In genomic region chr11:5683636-5684387, GRCh38 we compare ENCODE assay signal across 8 cellular contexts. TPM values are rescaled to one million over a fixed set of nuclear protein-coding genes. Genes with fewer than 3 reads are reported as not detected.
DNase-seq lines count a peak whose midpoint lies in the region; ATAC-seq, FAIRE-seq and TF ChIP-seq lines count a peak whose summit lies in the region.
"Not testable (repeated sequence)": the region's sequence is repeated elsewhere in the genome, so short reads cannot be mapped to it uniquely, and the experiment has no call there.

No MANE protein-coding gene starts in this region.

- TF ChIP-seq RAD21 in K562 (CRISPR knock-in tag; conservative IDR thresholded peaks at IDR 0.05 in 1 of 2, IDR thresholded peaks at IDR 0.05 in 1 of 2): not testable (repeated sequence)

- H3K4me3 ChIP-seq in GM12864 (ENCODE audit: low read depth, low read length) (peak overlapping the region; percentile 49), NB4 (ENCODE audit: low read depth, low read length) (peak overlapping the region; percentile 77), K562 (peak overlapping the region; percentile 45), fibroblast of pulmonary artery (replicated peaks; ENCODE audit: low read depth, low read length) (peak overlapping the region; percentile 62), mucosa of rectum (ENCODE audit: low read length in 2 of 2) (peak overlapping the region; percentile 88 to 89), aorta (ENCODE audit: low read length in 2 of 2) (peak overlapping the region; percentile 81 to 88)

- H3K27me3 ChIP-seq in K562 (ENCODE audit: control insufficient read depth in 2 of 2, insufficient read depth in 2 of 2, low read length in 2 of 2); mucosa of rectum (ENCODE audit: control insufficient read depth in 2 of 2, insufficient read depth in 2 of 2, low read length in 2 of 2); aorta (ENCODE audit: control insufficient read depth in 1 of 2, insufficient read depth in 2 of 2, low read length in 1 of 2): not testable (repeated sequence)

- H3K9me3 Mint-ChIP-seq in activated CD4-positive, alpha-beta memory T cell treated with anti-CD3 and anti-CD28 coated beads for 36 hours: not testable (repeated sequence)

- peak overlapping the region; percentile 86 for H3K4me2 ChIP-seq in K562 (ENCODE audit: insufficient read depth, low read length)

- not testable (repeated sequence) for FAIRE-seq in K562 (lab: Jason Lieb, UNC)

- H3K36me3 ChIP-seq in K562 (ENCODE audit: control insufficient read depth, insufficient read depth, low read length); aorta (ENCODE audit: control insufficient read depth in 1 of 2, insufficient read depth in 2 of 2, low read length in 1 of 2): not testable (repeated sequence)
- peaks cover 7 to 12% of the 10 kb centered on the region in 2 donors for H3K36me3 ChIP-seq in mucosa of rectum (ENCODE audit: control insufficient read depth in 2 of 2, insufficient read depth in 2 of 2, low read length in 2 of 2)

- CTCF ChIA-PET in activated CD4-positive, alpha-beta memory T cell treated with anti-CD3 and anti-CD28 coated beads for 36 hours (lab: Charles Lee): interaction anchor here (0.6 to 3.1 kb wide), 20 partner anchors 9 to 917 kb away, joined by 3 to 14 read pairs (median 4); no protein-coding TSS in a partner anchor
- CTCF ChIA-PET in K562 (lab: Yijun Ruan, JAX; ENCODE audit: low intra/inter-chr PET ratio): interaction anchor here (0.9 to 1.8 kb wide), 2 partner anchors 28 to 207 kb away, joined by 3 to 7 read pairs; no protein-coding TSS in a partner anchor

- peak overlapping the region; percentile 92 for H3K4me3 Mint-ChIP-seq in activated CD4-positive, alpha-beta memory T cell treated with anti-CD3 and anti-CD28 coated beads for 36 hours

- peaks cover 13% of the 10 kb centered on the region for H3K36me3 Mint-ChIP-seq in activated CD4-positive, alpha-beta memory T cell treated with anti-CD3 and anti-CD28 coated beads for 36 hours

- not testable (repeated sequence) for H3K9me1 ChIP-seq in K562 (ENCODE audit: control insufficient read depth, insufficient read depth, low read length)

- H3K9ac ChIP-seq in K562 (ENCODE audit: insufficient read depth in 1 of 2, low read depth in 2 of 2, low read length in 2 of 2) (peak overlapping the region in 1 of 2 experiments; percentile 73; a peak in 3 of 4 replicates), mucosa of rectum (ENCODE audit: low read depth in 1 of 2, low read length in 2 of 2) (peak overlapping the region; percentile 78 to 85)

- not testable (repeated sequence) for H3K27me3 Mint-ChIP-seq in activated CD4-positive, alpha-beta memory T cell treated with anti-CD3 and anti-CD28 coated beads for 36 hours

- in situ Hi-C loops in K562 (cut with MboI): not testable (repeated sequence)

- not testable (repeated sequence) for H3K9me3 ChIP-seq in K562 (replicated peaks; ENCODE audit: control insufficient read depth, insufficient read depth, low read depth, low read length); mucosa of rectum (ENCODE audit: control insufficient read depth in 2 of 2, low read length in 2 of 2); aorta (ENCODE audit: control insufficient read depth, low read length)

- POLR2A ChIA-PET in activated CD4-positive, alpha-beta memory T cell treated with anti-CD3 and anti-CD28 coated beads for 36 hours (lab: Charles Lee): interaction anchor here (1.0 to 1.6 kb wide), 2 partner anchors 25 to 125 kb away, joined by 3 to 4 read pairs; partner anchors contain the start of gene OR52N2
- POLR2A ChIA-PET in K562 (lab: Yijun Ruan, JAX): interaction anchor here (0.5 to 2.1 kb wide), 11 partner anchors 13 to 393 kb away, joined by 3 to 12 read pairs (median 4); no protein-coding TSS in a partner anchor

- whole genome bisulfite sequencing in K562 (ENCODE audit: insufficient coverage, low coverage, missing lambda C conversion rate): 63% methylated on average over 10 of the region's 15 CpGs
- WGBS in aorta, 2 donors: 37 to 41% methylated on average over 12 to 13 of the region's 15 CpGs

- H3K27ac ChIP-seq in K562 (ENCODE audit: extremely low read depth, low read depth, low read length) (peak overlapping the region; percentile 89), mucosa of rectum (ENCODE audit: low read depth in 2 of 2, low read length in 2 of 2) (peak overlapping the region; percentile 95 to 96), aorta (ENCODE audit: low read depth in 1 of 2, low read length in 2 of 2) (peak overlapping the region; percentile 97 to 98)

- H3K79me2 ChIP-seq in K562 (ENCODE audit: control insufficient read depth, insufficient read depth, low read length): not testable (repeated sequence)

- ATAC-seq in K562; aorta (ENCODE audit: low FRiP score): not testable (repeated sequence)

- H4K20me1 ChIP-seq in K562 (replicated peaks; ENCODE audit: control insufficient read depth, insufficient read depth, low read length): not testable (repeated sequence)

- not testable (repeated sequence) for H3K4me1 ChIP-seq in K562 (replicated peaks in 1 of 2; ENCODE audit: control insufficient read depth in 2 of 2, insufficient read depth in 2 of 2, low read length in 2 of 2); mucosa of rectum (ENCODE audit: control insufficient read depth in 2 of 2, insufficient read depth in 2 of 2, low read length in 2 of 2); aorta (ENCODE audit: control insufficient read depth in 1 of 2, insufficient read depth in 2 of 2, low read length in 2 of 2)

- not testable (repeated sequence) for BruUV-seq in K562 (replicated peaks; lab: Mats Ljungman, UMichigan)

- H3K4me1 Mint-ChIP-seq in activated CD4-positive, alpha-beta memory T cell treated with anti-CD3 and anti-CD28 coated beads for 36 hours (ENCODE audit: low read depth): peaks cover 29% of the 10 kb centered on the region

- not testable (repeated sequence) for TF ChIP-seq CTCF in GM12864 (IDR thresholded peaks at IDR 0.05; ENCODE audit: low read depth, low read length, missing control alignments); NB4 (IDR thresholded peaks at IDR 0.05; ENCODE audit: low read depth, low read length); K562 (IDR thresholded peaks at IDR 0.05 in 2 of 3, conservative IDR thresholded peaks at IDR 0.05 in 1 of 3; ENCODE audit: insufficient read depth in 2 of 3, low read depth in 1 of 3, low read length in 3 of 3); fibroblast of pulmonary artery (IDR thresholded peaks at IDR 0.05; ENCODE audit: low read length, missing control alignments)

- peak overlapping the region; percentile 97 for H3K27ac Mint-ChIP-seq in activated CD4-positive, alpha-beta memory T cell treated with anti-CD3 and anti-CD28 coated beads for 36 hours

- H2AFZ ChIP-seq in K562 (ENCODE audit: low read depth, low read length): peak overlapping the region; percentile 96

- not testable (repeated sequence) for DNase-seq in GM12864 (ENCODE audit: low read depth); K562 (ENCODE audit: extremely low read depth in 1 of 4, low spot score in 3 of 4); aorta
- peak; percentile 8 for DNase-seq in NB4 (ENCODE audit: low read depth)
- peak; percentile 68 for DNase-seq in activated CD4-positive, alpha-beta memory T cell treated with anti-CD3 and anti-CD28 coated beads for 36 hours
- DNase-seq in fibroblast of pulmonary artery (ENCODE audit: low read depth): peak; percentile 7
- DNase-seq in stimulated activated CD4-positive, alpha-beta T cell treated with anti-CD3 and anti-CD28 coated beads, Interleukin-12 subunit alpha, Interleukin-12 subunit beta, amount 100 ng/mL, for 48 hours (ENCODE audit: low read depth in 2 of 3, low spot score in 1 of 3): peak in 2 of 3 donors; percentile 13 to 33

- TF ChIP-seq POLR2A in NB4 (IDR thresholded peaks at IDR 0.05; ENCODE audit: extremely low read depth, insufficient read length); K562 (conservative IDR thresholded peaks at IDR 0.05): not testable (repeated sequence)

- intact Hi-C loops in activated CD4-positive, alpha-beta memory T cell treated with anti-CD3 and anti-CD28 coated beads for 36 hours (cut with micrococcal nuclease): loop anchor here (1.0 to 10.0 kb wide), 5 partner anchors 21 to 1991 kb away; partner anchors contain the start of genes CNGA4, CYB5R2, FHIP1B and OR52N2
- intact Hi-C loops in K562 (cut with micrococcal nuclease) (loop anchor here (1.0 kb wide), 2 partner anchors 124 to 207 kb away; partner anchors contain the start of gene OR52N2), aorta (cut with DNase I) (loop anchor here (2.0 to 10.0 kb wide), 2 partner anchors 59 to 83 kb away; partner anchors contain the start of gene TRIM34 (in 1 of the 2))

- not testable (repeated sequence) for TF ChIP-seq EP300 in K562 (IDR thresholded peaks at IDR 0.05; ENCODE audit: low read length)

RNA-seq across cellular contexts. Expression of gene TRIM5, which starts 1.1 kb away (rescaled TPM):
- total RNA-seq in activated CD4-positive, alpha-beta memory T cell treated with anti-CD3 and anti-CD28 coated beads for 36 hours: 10 to 100 TPM; 18.9 to 21.0 TPM
- total RNA-seq in K562 (2011; cell fraction: chromatin; rRNA removed; ENCODE audit: low replicate concordance): 22.0 and 29.7 TPM in 2 replicates
- total RNA-seq in K562 (2011; cell fraction: nucleolus; rRNA removed): 12.5 and 13.2 TPM in 2 replicates
- 22.2 and 39.0 TPM in 2 replicates for total RNA-seq in K562 (2011; cell fraction: nucleoplasm; rRNA removed)
- total RNA-seq in K562 (2014; rRNA removed): 11.7 and 12.0 TPM in 2 replicates
- total RNA-seq in K562 (2014; rRNA removed; fragmentation: Illumina TruSeq; extraction: Trizol): 16.5 and 18.8 TPM in 2 replicates
- total RNA-seq in K562 (2015; rRNA removed; fragmentation: Illumina TruSeq; extraction: Trizol): 13.9 and 15.0 TPM in 2 replicates
- total RNA-seq in K562 (2021): 14.8 and 15.2 TPM in 2 replicates
- polyA plus RNA-seq in K562 (2011; rRNA removed): 15.3 and 17.6 TPM in 2 replicates
- polyA plus RNA-seq in K562 (2011; cell fraction: cytosol; rRNA removed): 6.0 and 14.1 TPM in 2 replicates
- 10.1 and 14.1 TPM in 2 replicates for polyA plus RNA-seq in K562 (2011; cell fraction: nucleus; rRNA removed)
- polyA plus RNA-seq in K562 (2012): 12.0 and 21.5 TPM in 2 replicates
- polyA plus RNA-seq in K562 (2014; fragmentation: Illumina TruSeq; extraction: Trizol): 16.6 and 20.8 TPM in 2 replicates
- 10 to 100 TPM; 13.7 to 18.0 TPM for polyA plus RNA-seq in K562 (2014; fragmentation: Nextera tagmentation; extraction: Ambion mirVana)
- 7.7 and 10.2 TPM in 2 replicates for polyA plus RNA-seq in K562 (2014; rRNA removed)
- 23.7 and 29.9 TPM in 2 replicates for polyA minus RNA-seq in K562 (2011; rRNA and poly(A)+ RNA removed)
- 10.3 and 10.4 TPM in 2 replicates for polyA minus RNA-seq in K562 (2011; cell fraction: cytosol; rRNA and poly(A)+ RNA removed)
- 9.0 and 15.6 TPM in 2 replicates for polyA minus RNA-seq in K562 (2011; cell fraction: nucleus; rRNA and poly(A)+ RNA removed)
- total RNA-seq in aorta: 10 to 100 TPM; 38.8 to 42.0 TPM
- 10 to 100 TPM; 16.0 to 21.0 TPM for polyA plus RNA-seq in aorta

RNA-seq across cellular contexts. Expression of gene TRIM22, which starts 5.8 kb away (rescaled TPM):
- 100 to 1,000 TPM in 1 of 2 experiments, 10 to 100 TPM in 1; 98.5 to 104 TPM for total RNA-seq in activated CD4-positive, alpha-beta memory T cell treated with anti-CD3 and anti-CD28 coated beads for 36 hours
- total RNA-seq in K562 (2011; cell fraction: chromatin; rRNA removed; ENCODE audit: low replicate concordance): 0.46 and 0.55 TPM in 2 replicates
- total RNA-seq in K562 (2011; cell fraction: nucleolus; rRNA removed): 0.26 TPM in 1 of 2 replicates, not detected in the other
- not detected in 2 replicates for total RNA-seq in K562 (2011; cell fraction: nucleoplasm; rRNA removed)
- total RNA-seq in K562 (2014; rRNA removed) (0.20 and 1.1 TPM in 2 replicates), K562 (2014; rRNA removed; fragmentation: Illumina TruSeq; extraction: Trizol) (0.11 and 0.19 TPM in 2 replicates), K562 (2015; rRNA removed; fragmentation: Illumina TruSeq; extraction: Trizol) (0.18 and 0.30 TPM in 2 replicates), K562 (2021) (0.35 and 1.2 TPM in 2 replicates), aorta (100 to 1,000 TPM in 1 of 2 donors, 10 to 100 TPM in 1; 71.4 to 109 TPM)
- polyA plus RNA-seq in K562 (2011; rRNA removed) (0.18 and 0.60 TPM in 2 replicates), K562 (2014; fragmentation: Illumina TruSeq; extraction: Trizol) (0.06 and 0.18 TPM in 2 replicates), K562 (2014; fragmentation: Nextera tagmentation; extraction: Ambion mirVana) (under 1 TPM in 1 of 2 experiments, not detected in 1; 0.17 TPM), K562 (2014; rRNA removed) (0.09 TPM in 1 of 2 replicates, not detected in the other), aorta (100 to 1,000 TPM in 1 of 2 donors, 10 to 100 TPM in 1; 39.9 to 110 TPM)
- 0.06 and 0.38 TPM in 2 replicates for polyA plus RNA-seq in K562 (2011; cell fraction: cytosol; rRNA removed)
- polyA plus RNA-seq in K562 (2011; cell fraction: nucleus; rRNA removed): 0.44 and 0.72 TPM in 2 replicates
- polyA plus RNA-seq in K562 (2012): 0.23 and 1.0 TPM in 2 replicates
- 0.28 and 0.54 TPM in 2 replicates for polyA minus RNA-seq in K562 (2011; rRNA and poly(A)+ RNA removed)
- polyA minus RNA-seq in K562 (2011; cell fraction: cytosol; rRNA and poly(A)+ RNA removed): not detected in 2 replicates
- polyA minus RNA-seq in K562 (2011; cell fraction: nucleus; rRNA and poly(A)+ RNA removed): 0.27 and 1.1 TPM in 2 replicates

RNA-seq across cellular contexts. Expression of gene OR56B1, which starts 52.4 kb away (rescaled TPM):
- total RNA-seq in activated CD4-positive, alpha-beta memory T cell treated with anti-CD3 and anti-CD28 coated beads for 36 hours: under 1 TPM; 0.12 to 0.19 TPM
- not detected in 2 replicates for total RNA-seq in K562 (2011; cell fraction: chromatin; rRNA removed; ENCODE audit: low replicate concordance)
- total RNA-seq in K562 (2011; cell fraction: nucleolus; rRNA removed): not detected in 2 replicates
- not detected in 2 replicates for total RNA-seq in K562 (2011; cell fraction: nucleoplasm; rRNA removed)
- total RNA-seq in K562 (2014; rRNA removed): not detected in 2 replicates
- total RNA-seq in K562 (2014; rRNA removed; fragmentation: Illumina TruSeq; extraction: Trizol): not detected in 2 replicates
- not detected in 2 replicates for total RNA-seq in K562 (2015; rRNA removed; fragmentation: Illumina TruSeq; extraction: Trizol)
- total RNA-seq in K562 (2021): not detected in 2 replicates
- not detected in 2 replicates for polyA plus RNA-seq in K562 (2011; rRNA removed)
- polyA plus RNA-seq in K562 (2011; cell fraction: cytosol; rRNA removed): not detected in 2 replicates
- polyA plus RNA-seq in K562 (2011; cell fraction: nucleus; rRNA removed): not detected in 2 replicates
- not detected in 2 replicates for polyA plus RNA-seq in K562 (2012)
- polyA plus RNA-seq in K562 (2014; fragmentation: Illumina TruSeq; extraction: Trizol): not detected in 2 replicates
- polyA plus RNA-seq in K562 (2014; fragmentation: Nextera tagmentation; extraction: Ambion mirVana): not detected
- not detected in 2 replicates for polyA plus RNA-seq in K562 (2014; rRNA removed)
- not detected in 2 replicates for polyA minus RNA-seq in K562 (2011; rRNA and poly(A)+ RNA removed)
- not detected in 2 replicates for polyA minus RNA-seq in K562 (2011; cell fraction: cytosol; rRNA and poly(A)+ RNA removed)
- not detected in 2 replicates for polyA minus RNA-seq in K562 (2011; cell fraction: nucleus; rRNA and poly(A)+ RNA removed)
- total RNA-seq in aorta: under 1 TPM; 0.24 to 0.26 TPM
- not detected for polyA plus RNA-seq in aorta

RNA-seq across cellular contexts. Expression of gene TRIM34, which starts 59.0 kb away (rescaled TPM):
- 10 to 100 TPM in 1 of 2 experiments, 1 to 10 TPM in 1; 9.6 to 11.9 TPM for total RNA-seq in activated CD4-positive, alpha-beta memory T cell treated with anti-CD3 and anti-CD28 coated beads for 36 hours
- 0.86 and 1.1 TPM in 2 replicates for total RNA-seq in K562 (2011; cell fraction: chromatin; rRNA removed; ENCODE audit: low replicate concordance)
- 0.13 and 0.83 TPM in 2 replicates for total RNA-seq in K562 (2011; cell fraction: nucleolus; rRNA removed)
- total RNA-seq in K562 (2011; cell fraction: nucleoplasm; rRNA removed): 0.66 and 1.5 TPM in 2 replicates
- total RNA-seq in K562 (2014; rRNA removed) (0.78 and 0.91 TPM in 2 replicates), K562 (2014; rRNA removed; fragmentation: Illumina TruSeq; extraction: Trizol) (1.1 and 1.3 TPM in 2 replicates), K562 (2015; rRNA removed; fragmentation: Illumina TruSeq; extraction: Trizol) (1.7 and 2.0 TPM in 2 replicates), K562 (2021) (0.31 and 0.40 TPM in 2 replicates), aorta (1 to 10 TPM; 5.6 to 9.2 TPM)
- polyA plus RNA-seq in K562 (2011; rRNA removed) (1.8 and 2.2 TPM in 2 replicates), K562 (2014; fragmentation: Illumina TruSeq; extraction: Trizol) (0.72 and 1.3 TPM in 2 replicates), K562 (2014; fragmentation: Nextera tagmentation; extraction: Ambion mirVana) (1 to 10 TPM; 1.5 to 2.9 TPM), K562 (2014; rRNA removed) (0.88 and 1.0 TPM in 2 replicates), aorta (1 to 10 TPM; 5.1 to 5.8 TPM)
- 0.60 and 1.6 TPM in 2 replicates for polyA plus RNA-seq in K562 (2011; cell fraction: cytosol; rRNA removed)
- 2.0 and 5.6 TPM in 2 replicates for polyA plus RNA-seq in K562 (2011; cell fraction: nucleus; rRNA removed)
- polyA plus RNA-seq in K562 (2012): 1.5 and 3.2 TPM in 2 replicates
- 1.2 and 2.2 TPM in 2 replicates for polyA minus RNA-seq in K562 (2011; rRNA and poly(A)+ RNA removed)
- polyA minus RNA-seq in K562 (2011; cell fraction: cytosol; rRNA and poly(A)+ RNA removed): not detected in 2 replicates
- 0.13 and 0.56 TPM in 2 replicates for polyA minus RNA-seq in K562 (2011; cell fraction: nucleus; rRNA and poly(A)+ RNA removed)

Comparison
In these comparisons a context has a peak if more than half of its experiments do, and no peak if none do; other contexts are left out.
1. RNA of gene TRIM22, which starts 5.8 kb away (total RNA-seq): 71.4 to 109 TPM in aorta and 98.5 to 104 TPM in activated CD4-positive, alpha-beta memory T cell treated with anti-CD3 and anti-CD28 coated beads for 36 hours; 0.11 to 1.2 TPM in K562; every median in the first group is over 10 times any median in the second.
2. Peak in every context shown above with its lines, with median percentiles within 50 percentile points of each other: H3K4me3 ChIP-seq and H3K27ac ChIP-seq.